Comparison of ENCODE assay signal across 1 cellular context in genomic region chr5:34007675-34008600, GRCh38.
TF ChIP-seq lines count a peak whose summit lies in the region.

TSS of gene AMACR (minus strand) at chr5:34008050. CDS start at chr5:34008019, 31 bp downstream.

TF ChIP-seq in HepG2, 621 proteins besides CTCF, POLR2A, EP300 and RAD21 (continued from another document and continues in another):
- peak; percentile 82 for TF ChIP-seq ASH2L (IDR thresholded peaks at IDR 0.05; ENCODE audit: insufficient read length, low read depth, low read length)
- TF ChIP-seq FIP1L1 (IDR thresholded peaks at IDR 0.05; ENCODE audit: borderline replicate concordance, insufficient read depth, low read depth, low read length) = no peak
- peak; percentile 36; the same call in 1 of the 2 replicates for TF ChIP-seq GABPA (IDR thresholded peaks at IDR 0.05; ENCODE audit: low read depth, low read length)
- TF ChIP-seq GABPA (CRISPR knock-in tag; IDR thresholded peaks at IDR 0.05; ENCODE audit: low read depth) = peak; percentile 29; the same call in 1 of the 2 replicates
- TF ChIP-seq, protein P1, sequence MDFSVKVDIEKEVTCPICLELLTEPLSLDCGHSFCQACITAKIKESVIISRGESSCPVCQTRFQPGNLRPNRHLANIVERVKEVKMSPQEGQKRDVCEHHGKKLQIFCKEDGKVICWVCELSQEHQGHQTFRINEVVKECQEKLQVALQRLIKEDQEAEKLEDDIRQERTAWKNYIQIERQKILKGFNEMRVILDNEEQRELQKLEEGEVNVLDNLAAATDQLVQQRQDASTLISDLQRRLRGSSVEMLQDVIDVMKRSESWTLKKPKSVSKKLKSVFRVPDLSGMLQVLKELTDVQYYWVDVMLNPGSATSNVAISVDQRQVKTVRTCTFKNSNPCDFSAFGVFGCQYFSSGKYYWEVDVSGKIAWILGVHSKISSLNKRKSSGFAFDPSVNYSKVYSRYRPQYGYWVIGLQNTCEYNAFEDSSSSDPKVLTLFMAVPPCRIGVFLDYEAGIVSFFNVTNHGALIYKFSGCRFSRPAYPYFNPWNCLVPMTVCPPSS (IDR thresholded peaks at IDR 0.05) = no peak
- TF ChIP-seq SMAD9 (CRISPR knock-in tag; IDR thresholded peaks at IDR 0.05) = no peak; the same call in 1 of the 2 replicates
- TF ChIP-seq ZNF83 (CRISPR knock-in tag; IDR thresholded peaks at IDR 0.05; ENCODE audit: borderline replicate concordance) = peak; percentile 84; the same call in 1 of the 2 replicates
- TF ChIP-seq, protein P2, sequence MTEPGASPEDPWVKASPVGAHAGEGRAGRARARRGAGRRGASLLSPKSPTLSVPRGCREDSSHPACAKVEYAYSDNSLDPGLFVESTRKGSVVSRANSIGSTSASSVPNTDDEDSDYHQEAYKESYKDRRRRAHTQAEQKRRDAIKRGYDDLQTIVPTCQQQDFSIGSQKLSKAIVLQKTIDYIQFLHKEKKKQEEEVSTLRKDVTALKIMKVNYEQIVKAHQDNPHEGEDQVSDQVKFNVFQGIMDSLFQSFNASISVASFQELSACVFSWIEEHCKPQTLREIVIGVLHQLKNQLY (CRISPR knock-in tag; IDR thresholded peaks at IDR 0.05) = no peak
- peak; percentile 84; the same call in 1 of the 2 replicates for TF ChIP-seq MTA1 (CRISPR knock-in tag; IDR thresholded peaks at IDR 0.05; ENCODE audit: borderline replicate concordance)
- peak; percentile 69; the same call in 1 of the 2 replicates for TF ChIP-seq ZNF850 (CRISPR knock-in tag; conservative IDR thresholded peaks at IDR 0.05)
- no peak for TF ChIP-seq GTF3A (CRISPR knock-in tag; conservative IDR thresholded peaks at IDR 0.05)
- TF ChIP-seq, protein P3, sequence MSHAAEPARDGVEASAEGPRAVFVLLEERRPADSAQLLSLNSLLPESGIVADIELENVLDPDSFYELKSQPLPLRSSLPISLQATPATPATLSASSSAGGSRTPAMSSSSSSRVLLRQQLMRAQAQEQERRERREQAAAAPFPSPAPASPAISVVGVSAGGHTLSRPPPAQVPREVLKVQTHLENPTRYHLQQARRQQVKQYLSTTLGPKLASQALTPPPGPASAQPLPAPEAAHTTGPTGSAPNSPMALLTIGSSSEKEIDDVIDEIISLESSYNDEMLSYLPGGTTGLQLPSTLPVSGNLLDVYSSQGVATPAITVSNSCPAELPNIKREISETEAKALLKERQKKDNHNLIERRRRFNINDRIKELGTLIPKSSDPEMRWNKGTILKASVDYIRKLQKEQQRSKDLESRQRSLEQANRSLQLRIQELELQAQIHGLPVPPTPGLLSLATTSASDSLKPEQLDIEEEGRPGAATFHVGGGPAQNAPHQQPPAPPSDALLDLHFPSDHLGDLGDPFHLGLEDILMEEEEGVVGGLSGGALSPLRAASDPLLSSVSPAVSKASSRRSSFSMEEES (CRISPR knock-in tag; IDR thresholded peaks at IDR 0.05) = peak; percentile 45
- TF ChIP-seq KDM3A (CRISPR knock-in tag; IDR thresholded peaks at IDR 0.05; ENCODE audit: low read depth) = no peak
- peak; percentile 89; the same call in 1 of the 2 replicates for TF ChIP-seq KLF13 (CRISPR knock-in tag; IDR thresholded peaks at IDR 0.05)
- TF ChIP-seq ESRRA (CRISPR knock-in tag; IDR thresholded peaks at IDR 0.05; ENCODE audit: low read depth) = no peak; the same call in 1 of the 2 replicates
- TF ChIP-seq ZNF709 (CRISPR knock-in tag; IDR thresholded peaks at IDR 0.05) = peak; percentile 86; the same call in 1 of the 2 replicates
- TF ChIP-seq ZNF407 (CRISPR knock-in tag; IDR thresholded peaks at IDR 0.05; ENCODE audit: not compliant biosample characterization) = peak; percentile 95
- TF ChIP-seq JDP2 (CRISPR knock-in tag; IDR thresholded peaks at IDR 0.05; ENCODE audit: borderline replicate concordance) = no peak
- peak; percentile 96 for TF ChIP-seq AGO2 (optimal IDR thresholded peaks at IDR 0.05; ENCODE audit: low read depth, low read length)
- peak; percentile 71; the same call in 1 of the 2 replicates for TF ChIP-seq REL (CRISPR knock-in tag; conservative IDR thresholded peaks at IDR 0.05)
- TF ChIP-seq RBM39 (IDR thresholded peaks at IDR 0.05; ENCODE audit: low read depth, low read length, poor library complexity, severe bottlenecking) = peak; percentile 90
- TF ChIP-seq, protein P4, sequence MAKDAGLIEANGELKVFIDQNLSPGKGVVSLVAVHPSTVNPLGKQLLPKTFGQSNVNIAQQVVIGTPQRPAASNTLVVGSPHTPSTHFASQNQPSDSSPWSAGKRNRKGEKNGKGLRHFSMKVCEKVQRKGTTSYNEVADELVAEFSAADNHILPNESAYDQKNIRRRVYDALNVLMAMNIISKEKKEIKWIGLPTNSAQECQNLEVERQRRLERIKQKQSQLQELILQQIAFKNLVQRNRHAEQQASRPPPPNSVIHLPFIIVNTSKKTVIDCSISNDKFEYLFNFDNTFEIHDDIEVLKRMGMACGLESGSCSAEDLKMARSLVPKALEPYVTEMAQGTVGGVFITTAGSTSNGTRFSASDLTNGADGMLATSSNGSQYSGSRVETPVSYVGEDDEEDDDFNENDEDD (CRISPR knock-in tag; IDR thresholded peaks at IDR 0.05; ENCODE audit: borderline replicate concordance) = no peak
- no peak for TF ChIP-seq ZBTB49 (CRISPR knock-in tag; IDR thresholded peaks at IDR 0.05; ENCODE audit: borderline replicate concordance)
- no peak; the same call in 1 of the 2 replicates for TF ChIP-seq NR2C2 (CRISPR knock-in tag; IDR thresholded peaks at IDR 0.05; ENCODE audit: borderline replicate concordance)
- no peak for TF ChIP-seq NPAS2 (CRISPR knock-in tag; IDR thresholded peaks at IDR 0.05; ENCODE audit: borderline replicate concordance)
- no peak for TF ChIP-seq PBX2 (CRISPR knock-in tag; IDR thresholded peaks at IDR 0.05)
- TF ChIP-seq, protein P5, sequence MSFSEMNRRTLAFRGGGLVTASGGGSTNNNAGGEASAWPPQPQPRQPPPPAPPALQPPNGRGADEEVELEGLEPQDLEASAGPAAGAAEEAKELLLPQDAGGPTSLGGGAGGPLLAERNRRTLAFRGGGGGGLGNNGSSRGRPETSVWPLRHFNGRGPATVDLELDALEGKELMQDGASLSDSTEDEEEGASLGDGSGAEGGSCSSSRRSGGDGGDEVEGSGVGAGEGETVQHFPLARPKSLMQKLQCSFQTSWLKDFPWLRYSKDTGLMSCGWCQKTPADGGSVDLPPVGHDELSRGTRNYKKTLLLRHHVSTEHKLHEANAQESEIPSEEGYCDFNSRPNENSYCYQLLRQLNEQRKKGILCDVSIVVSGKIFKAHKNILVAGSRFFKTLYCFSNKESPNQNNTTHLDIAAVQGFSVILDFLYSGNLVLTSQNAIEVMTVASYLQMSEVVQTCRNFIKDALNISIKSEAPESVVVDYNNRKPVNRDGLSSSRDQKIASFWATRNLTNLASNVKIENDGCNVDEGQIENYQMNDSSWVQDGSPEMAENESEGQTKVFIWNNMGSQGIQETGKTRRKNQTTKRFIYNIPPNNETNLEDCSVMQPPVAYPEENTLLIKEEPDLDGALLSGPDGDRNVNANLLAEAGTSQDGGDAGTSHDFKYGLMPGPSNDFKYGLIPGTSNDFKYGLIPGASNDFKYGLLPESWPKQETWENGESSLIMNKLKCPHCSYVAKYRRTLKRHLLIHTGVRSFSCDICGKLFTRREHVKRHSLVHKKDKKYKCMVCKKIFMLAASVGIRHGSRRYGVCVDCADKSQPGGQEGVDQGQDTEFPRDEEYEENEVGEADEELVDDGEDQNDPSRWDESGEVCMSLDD (CRISPR knock-in tag; IDR thresholded peaks at IDR 0.05; ENCODE audit: borderline replicate concordance) = no peak; the same call in 1 of the 2 replicates
- TF ChIP-seq RXRB (CRISPR knock-in tag; IDR thresholded peaks at IDR 0.05; ENCODE audit: borderline replicate concordance) = peak; percentile 76
- TF ChIP-seq SRSF1 (optimal IDR thresholded peaks at IDR 0.05; ENCODE audit: low read depth, low read length) = peak; percentile 79
